In the genomic region with DNA sequence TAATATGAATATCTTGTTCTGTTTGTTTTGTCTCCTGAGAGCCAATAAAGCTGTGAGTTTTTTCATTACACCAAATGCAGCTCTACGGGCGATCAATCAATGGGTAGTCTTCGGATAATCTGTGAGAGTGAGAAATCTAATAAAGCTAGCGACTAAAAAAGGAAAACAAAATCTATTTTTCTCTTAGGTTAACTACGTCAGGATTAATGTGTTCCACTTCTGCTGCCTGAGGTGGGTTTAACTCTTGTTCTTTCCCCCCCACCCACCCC, we compare ENCODE assay signal across 1 cellular context.
TF ChIP-seq lines count a peak whose summit lies in the region.

No MANE protein-coding gene starts in this region.

TF ChIP-seq in HEK293, 187 proteins besides CTCF, POLR2A, EP300 and RAD21 (continued from another document):
- no peak for TF ChIP-seq HIC1 (tag by site-specific recombination; IDR thresholded peaks at IDR 0.05)
- TF ChIP-seq, protein P1, sequence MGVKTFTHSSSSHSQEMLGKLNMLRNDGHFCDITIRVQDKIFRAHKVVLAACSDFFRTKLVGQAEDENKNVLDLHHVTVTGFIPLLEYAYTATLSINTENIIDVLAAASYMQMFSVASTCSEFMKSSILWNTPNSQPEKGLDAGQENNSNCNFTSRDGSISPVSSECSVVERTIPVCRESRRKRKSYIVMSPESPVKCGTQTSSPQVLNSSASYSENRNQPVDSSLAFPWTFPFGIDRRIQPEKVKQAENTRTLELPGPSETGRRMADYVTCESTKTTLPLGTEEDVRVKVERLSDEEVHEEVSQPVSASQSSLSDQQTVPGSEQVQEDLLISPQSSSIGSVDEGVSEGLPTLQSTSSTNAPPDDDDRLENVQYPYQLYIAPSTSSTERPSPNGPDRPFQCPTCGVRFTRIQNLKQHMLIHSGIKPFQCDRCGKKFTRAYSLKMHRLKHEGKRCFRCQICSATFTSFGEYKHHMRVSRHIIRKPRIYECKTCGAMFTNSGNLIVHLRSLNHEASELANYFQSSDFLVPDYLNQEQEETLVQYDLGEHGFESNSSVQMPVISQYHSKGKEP (tag by site-specific recombination; IDR thresholded peaks at IDR 0.05): no peak
